In the genomic region with DNA sequence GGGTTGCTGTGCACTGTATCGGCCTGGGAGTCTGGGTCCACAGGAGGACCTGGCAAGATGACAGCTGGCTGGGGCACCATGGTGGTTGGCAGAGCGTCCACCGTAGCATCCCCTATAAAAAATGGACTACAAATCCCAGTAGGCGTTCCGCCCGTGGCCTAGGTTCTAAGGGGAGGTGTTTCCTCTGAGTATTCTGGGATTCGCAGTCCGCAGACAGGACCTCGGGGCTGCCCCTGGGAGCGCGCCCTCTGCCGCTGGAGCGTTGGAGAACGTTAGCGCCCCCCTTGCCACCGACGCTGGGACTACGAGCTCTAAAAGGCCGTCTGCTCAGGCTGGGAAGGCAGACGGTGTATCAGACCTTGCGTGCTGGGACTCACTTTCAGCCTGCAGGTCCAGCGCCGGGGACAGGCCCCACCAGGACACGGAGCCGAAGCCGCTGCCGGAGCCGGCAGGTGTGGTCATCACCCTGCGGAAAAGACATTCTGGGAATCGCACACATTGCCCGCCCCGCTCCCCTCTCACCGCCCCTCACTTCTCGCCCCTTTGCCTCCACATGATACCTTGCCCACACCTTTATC, we compare ENCODE assay signal across 1 cellular context.
A peak's percentile ranks its signal among the peaks of the same experiment; 100 is the strongest.
TF ChIP-seq lines count a peak whose summit lies in the region.

No MANE protein-coding gene starts in this region.

TF ChIP-seq in HepG2, 621 proteins besides CTCF, POLR2A, EP300 and RAD21 (continued from another document and continues in another):
- TF ChIP-seq, protein P1, sequence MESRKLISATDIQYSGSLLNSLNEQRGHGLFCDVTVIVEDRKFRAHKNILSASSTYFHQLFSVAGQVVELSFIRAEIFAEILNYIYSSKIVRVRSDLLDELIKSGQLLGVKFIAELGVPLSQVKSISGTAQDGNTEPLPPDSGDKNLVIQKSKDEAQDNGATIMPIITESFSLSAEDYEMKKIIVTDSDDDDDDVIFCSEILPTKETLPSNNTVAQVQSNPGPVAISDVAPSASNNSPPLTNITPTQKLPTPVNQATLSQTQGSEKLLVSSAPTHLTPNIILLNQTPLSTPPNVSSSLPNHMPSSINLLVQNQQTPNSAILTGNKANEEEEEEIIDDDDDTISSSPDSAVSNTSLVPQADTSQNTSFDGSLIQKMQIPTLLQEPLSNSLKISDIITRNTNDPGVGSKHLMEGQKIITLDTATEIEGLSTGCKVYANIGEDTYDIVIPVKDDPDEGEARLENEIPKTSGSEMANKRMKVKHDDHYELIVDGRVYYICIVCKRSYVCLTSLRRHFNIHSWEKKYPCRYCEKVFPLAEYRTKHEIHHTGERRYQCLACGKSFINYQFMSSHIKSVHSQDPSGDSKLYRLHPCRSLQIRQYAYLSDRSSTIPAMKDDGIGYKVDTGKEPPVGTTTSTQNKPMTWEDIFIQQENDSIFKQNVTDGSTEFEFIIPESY (CRISPR knock-in tag; IDR thresholded peaks at IDR 0.05), result peak; percentile 6; the same call in 1 of the 2 replicates
- TF ChIP-seq ZNF710 (CRISPR knock-in tag; IDR thresholded peaks at IDR 0.05; ENCODE audit: borderline replicate concordance), result peak; percentile 62; the same call in 1 of the 2 replicates
- peak; percentile 85 for TF ChIP-seq SUZ12 (IDR thresholded peaks at IDR 0.05; ENCODE audit: low read depth, low read length)
- TF ChIP-seq ZNF777 (CRISPR knock-in tag; IDR thresholded peaks at IDR 0.05), result peak; percentile 71
- TF ChIP-seq, protein P2, sequence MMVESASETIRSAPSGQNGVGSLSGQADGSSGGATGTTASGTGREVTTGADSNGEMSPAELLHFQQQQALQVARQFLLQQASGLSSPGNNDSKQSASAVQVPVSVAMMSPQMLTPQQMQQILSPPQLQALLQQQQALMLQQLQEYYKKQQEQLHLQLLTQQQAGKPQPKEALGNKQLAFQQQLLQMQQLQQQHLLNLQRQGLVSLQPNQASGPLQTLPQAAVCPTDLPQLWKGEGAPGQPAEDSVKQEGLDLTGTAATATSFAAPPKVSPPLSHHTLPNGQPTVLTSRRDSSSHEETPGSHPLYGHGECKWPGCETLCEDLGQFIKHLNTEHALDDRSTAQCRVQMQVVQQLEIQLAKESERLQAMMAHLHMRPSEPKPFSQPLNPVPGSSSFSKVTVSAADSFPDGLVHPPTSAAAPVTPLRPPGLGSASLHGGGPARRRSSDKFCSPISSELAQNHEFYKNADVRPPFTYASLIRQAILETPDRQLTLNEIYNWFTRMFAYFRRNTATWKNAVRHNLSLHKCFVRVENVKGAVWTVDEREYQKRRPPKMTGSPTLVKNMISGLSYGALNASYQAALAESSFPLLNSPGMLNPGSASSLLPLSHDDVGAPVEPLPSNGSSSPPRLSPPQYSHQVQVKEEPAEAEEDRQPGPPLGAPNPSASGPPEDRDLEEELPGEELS (CRISPR knock-in tag; IDR thresholded peaks at IDR 0.05), result 0 out of 2 replicates have a peak, but pooled peaks have one; percentile 33
- no peak for TF ChIP-seq BORCS8-MEF2B (CRISPR knock-in tag; IDR thresholded peaks at IDR 0.05)
- TF ChIP-seq NFKB2 (CRISPR knock-in tag; IDR thresholded peaks at IDR 0.05; ENCODE audit: borderline replicate concordance), result no peak
- TF ChIP-seq MED1 (CRISPR knock-in tag; IDR thresholded peaks at IDR 0.05), result no peak
- TF ChIP-seq, protein P3, sequence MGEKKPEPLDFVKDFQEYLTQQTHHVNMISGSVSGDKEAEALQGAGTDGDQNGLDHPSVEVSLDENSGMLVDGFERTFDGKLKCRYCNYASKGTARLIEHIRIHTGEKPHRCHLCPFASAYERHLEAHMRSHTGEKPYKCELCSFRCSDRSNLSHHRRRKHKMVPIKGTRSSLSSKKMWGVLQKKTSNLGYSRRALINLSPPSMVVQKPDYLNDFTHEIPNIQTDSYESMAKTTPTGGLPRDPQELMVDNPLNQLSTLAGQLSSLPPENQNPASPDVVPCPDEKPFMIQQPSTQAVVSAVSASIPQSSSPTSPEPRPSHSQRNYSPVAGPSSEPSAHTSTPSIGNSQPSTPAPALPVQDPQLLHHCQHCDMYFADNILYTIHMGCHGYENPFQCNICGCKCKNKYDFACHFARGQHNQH (CRISPR knock-in tag; IDR thresholded peaks at IDR 0.05), result no peak; the same call in 1 of the 2 replicates
- no peak for TF ChIP-seq TFE3 (CRISPR knock-in tag; IDR thresholded peaks at IDR 0.05)
- 0 out of 2 replicates have a peak, but pooled peaks have one; percentile 35 for TF ChIP-seq TBP (CRISPR knock-in tag; IDR thresholded peaks at IDR 0.05)
- TF ChIP-seq MIXL1 (CRISPR knock-in tag; IDR thresholded peaks at IDR 0.05), result 0 out of 2 replicates have a peak, but pooled peaks have one; percentile 37
- TF ChIP-seq KMT2A (CRISPR knock-in tag; IDR thresholded peaks at IDR 0.05), result no peak
- TF ChIP-seq CBX2 (IDR thresholded peaks at IDR 0.05; ENCODE audit: low read depth, low read length), result no peak
- no peak for TF ChIP-seq CBX2 (CRISPR knock-in tag; IDR thresholded peaks at IDR 0.05; ENCODE audit: low read depth)
- TF ChIP-seq ZNF850 (CRISPR knock-in tag; conservative IDR thresholded peaks at IDR 0.05), result no peak
- TF ChIP-seq, protein P4, sequence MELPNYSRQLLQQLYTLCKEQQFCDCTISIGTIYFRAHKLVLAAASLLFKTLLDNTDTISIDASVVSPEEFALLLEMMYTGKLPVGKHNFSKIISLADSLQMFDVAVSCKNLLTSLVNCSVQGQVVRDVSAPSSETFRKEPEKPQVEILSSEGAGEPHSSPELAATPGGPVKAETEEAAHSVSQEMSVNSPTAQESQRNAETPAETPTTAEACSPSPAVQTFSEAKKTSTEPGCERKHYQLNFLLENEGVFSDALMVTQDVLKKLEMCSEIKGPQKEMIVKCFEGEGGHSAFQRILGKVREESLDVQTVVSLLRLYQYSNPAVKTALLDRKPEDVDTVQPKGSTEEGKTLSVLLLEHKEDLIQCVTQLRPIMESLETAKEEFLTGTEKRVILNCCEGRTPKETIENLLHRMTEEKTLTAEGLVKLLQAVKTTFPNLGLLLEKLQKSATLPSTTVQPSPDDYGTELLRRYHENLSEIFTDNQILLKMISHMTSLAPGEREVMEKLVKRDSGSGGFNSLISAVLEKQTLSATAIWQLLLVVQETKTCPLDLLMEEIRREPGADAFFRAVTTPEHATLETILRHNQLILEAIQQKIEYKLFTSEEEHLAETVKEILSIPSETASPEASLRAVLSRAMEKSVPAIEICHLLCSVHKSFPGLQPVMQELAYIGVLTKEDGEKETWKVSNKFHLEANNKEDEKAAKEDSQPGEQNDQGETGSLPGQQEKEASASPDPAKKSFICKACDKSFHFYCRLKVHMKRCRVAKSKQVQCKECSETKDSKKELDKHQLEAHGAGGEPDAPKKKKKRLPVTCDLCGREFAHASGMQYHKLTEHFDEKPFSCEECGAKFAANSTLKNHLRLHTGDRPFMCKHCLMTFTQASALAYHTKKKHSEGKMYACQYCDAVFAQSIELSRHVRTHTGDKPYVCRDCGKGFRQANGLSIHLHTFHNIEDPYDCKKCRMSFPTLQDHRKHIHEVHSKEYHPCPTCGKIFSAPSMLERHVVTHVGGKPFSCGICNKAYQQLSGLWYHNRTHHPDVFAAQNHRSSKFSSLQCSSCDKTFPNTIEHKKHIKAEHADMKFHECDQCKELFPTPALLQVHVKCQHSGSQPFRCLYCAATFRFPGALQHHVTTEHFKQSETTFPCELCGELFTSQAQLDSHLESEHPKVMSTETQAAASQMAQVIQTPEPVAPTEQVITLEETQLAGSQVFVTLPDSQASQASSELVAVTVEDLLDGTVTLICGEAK (IDR thresholded peaks at IDR 0.05), result no peak
- TF ChIP-seq, protein P4 (CRISPR knock-in tag; IDR thresholded peaks at IDR 0.05), result no peak
- no peak for TF ChIP-seq SMAD1 (CRISPR knock-in tag; IDR thresholded peaks at IDR 0.05; ENCODE audit: borderline replicate concordance, low read depth)
- TF ChIP-seq ZNF557 (CRISPR knock-in tag; IDR thresholded peaks at IDR 0.05), result no peak
- TF ChIP-seq LRRFIP1 (CRISPR knock-in tag; conservative IDR thresholded peaks at IDR 0.05), result no peak
- 0 out of 2 replicates have a peak, but pooled peaks have one; percentile 58 for TF ChIP-seq ERF (CRISPR knock-in tag; IDR thresholded peaks at IDR 0.05)
- TF ChIP-seq SRSF1 (optimal IDR thresholded peaks at IDR 0.05; ENCODE audit: low read depth, low read length), result no peak
- no peak for TF ChIP-seq CENPBD1 (CRISPR knock-in tag; IDR thresholded peaks at IDR 0.05; ENCODE audit: borderline replicate concordance, low read depth)
- no peak for TF ChIP-seq CENPX (CRISPR knock-in tag; IDR thresholded peaks at IDR 0.05)
